9 cellular contexts compared by ENCODE assay signal in the genomic region with DNA sequence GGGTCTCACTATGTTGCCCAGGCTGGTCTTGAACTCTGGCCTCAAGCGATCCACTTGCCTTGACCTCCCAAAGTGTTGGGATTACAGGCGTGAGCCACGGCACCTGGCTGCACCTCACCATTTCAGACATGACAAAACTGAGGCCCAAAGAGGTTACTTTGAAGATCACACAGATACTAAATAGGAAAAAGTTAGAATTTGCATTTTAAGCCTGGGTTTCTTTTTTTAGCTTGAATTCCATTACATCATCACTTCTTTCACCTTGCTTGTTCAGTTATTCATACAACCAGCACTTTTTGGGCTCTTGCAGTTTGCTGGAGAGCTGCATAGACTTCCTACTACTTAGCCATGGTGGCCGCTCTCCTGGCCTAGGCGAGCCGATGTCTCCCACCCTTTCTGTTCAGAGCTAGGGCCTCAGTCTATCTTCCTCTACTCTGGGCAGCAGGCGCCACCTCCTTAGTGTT. TPM values are rescaled to one million over a fixed set of nuclear protein-coding genes. Genes with fewer than 3 reads are reported as not detected.
DNase-seq lines count a peak whose midpoint lies in the region; ATAC-seq, FAIRE-seq and TF ChIP-seq lines count a peak whose summit lies in the region.
"Had no signal": no experiment of that assay in that cellular context is flagged by ENCODE, and none has a peak within 500 bp of the region (broad histone marks: within the 10 kb centered on the region; RNA-seq: fewer than 3 reads in every experiment).

No MANE protein-coding gene starts in this region.

- intact Hi-C loops in Right ventricle myocardium inferior (cut with DNase I) = loop anchor here (2.0 kb wide), 1 partner anchor 317 kb away; no protein-coding TSS in a partner anchor
- intact Hi-C loops in CD14-positive monocyte (cut with micrococcal nuclease) = loop anchor here (2.0 to 10.0 kb wide), 5 partner anchors 75 to 389 kb away; no protein-coding TSS in a partner anchor

- H3K27ac Mint-ChIP-seq in naive B cell = peak overlapping the region; percentile 34 to 95 (median 76)
- H3K27ac Mint-ChIP-seq in CD14-positive monocyte = peak overlapping the region in 3 of 7 donors; percentile 18 to 50 (median 37)

- H3K4me1 Mint-ChIP-seq in naive B cell (peaks cover 17 to 40% (median 21%) of the 10 kb centered on the region in 3 donors), CD14-positive monocyte (peaks cover 42% of the 10 kb centered on the region)

- TF ChIP-seq CTCF in GM10266 (IDR thresholded peaks at IDR 0.05; ENCODE audit: control insufficient read depth, insufficient read depth, low read depth, missing control alignments) (no peak), CD14-positive monocyte (IDR thresholded peaks at IDR 0.05) (no peak)

- peak; percentile 76 for DNase-seq in GM10266 (ENCODE audit: extremely low spot score)
- peak; percentile 65 for DNase-seq in activated CD4-positive, alpha-beta T cell treated with anti-CD3 and anti-CD28 coated beads for 48 hours
- no peak for DNase-seq in naive B cell
- DNase-seq in HTR-8/SVneo (ENCODE audit: insufficient read length, low spot score) = no peak
- no peak for DNase-seq in Right ventricle myocardium inferior (ENCODE audit: missing footprints)
- no peak for DNase-seq in CD14-positive monocyte (ENCODE audit: low spot score)

- ATAC-seq in HG02588 (IDR thresholded peaks at IDR 0.05; ENCODE audit: unreplicated experiment) (peak; percentile 33), naive B cell (ENCODE audit: low read depth in 2 of 2) (no peak), esophagus mucosa (no peak), Right ventricle myocardium inferior (no peak)

- H3K4me3 Mint-ChIP-seq in naive B cell (peak overlapping the region in 3 of 8 donors; percentile 6 to 67 (median 36)), CD14-positive monocyte (no peak overlapping the region)

- H3K9me3 Mint-ChIP-seq in naive B cell (peaks cover under 1 to 3% (median 2%) of the 10 kb centered on the region in 7 donors), CD14-positive monocyte (peaks cover 9 to 19% (median 13%) of the 10 kb centered on the region in 7 donors)

- H3K27me3 Mint-ChIP-seq in naive B cell (no peaks in the 10 kb centered on the region), CD14-positive monocyte (ENCODE audit: low read depth in 3 of 3) (peaks cover 0 to 4% (median 1%) of the 10 kb centered on the region in 3 donors)

- no peak for FAIRE-seq in HTR-8/SVneo (lab: Jason Lieb, UNC)

- H3K36me3 Mint-ChIP-seq in naive B cell (peaks cover 2 to 5% of the 10 kb centered on the region in 2 donors), CD14-positive monocyte (peaks cover 2 to 7% of the 10 kb centered on the region in 2 donors)

RNA-seq across cellular contexts. Expression of a gene that starts 16.3 kb away (rescaled TPM):
- 1 to 10 TPM in 4 of 6 donors, under 1 TPM in 2; 0.35 to 1.2 (median 1.1) TPM for polyA plus RNA-seq in naive B cell (ENCODE audit: low read depth in 6 of 6)
- 1.3 TPM for total RNA-seq in esophagus mucosa
- 0.38 TPM for total RNA-seq in Right ventricle myocardium inferior
- 1 to 10 TPM; 2.1 to 3.6 TPM for polyA plus RNA-seq in CD14-positive monocyte
- total RNA-seq: H1 had no signal
- polyA plus RNA-seq: H1 had no signal

Comparison
In these comparisons a context has a peak if more than half of its experiments do, and no peak if none do; other contexts are left out.
1. DNase-seq: peak in GM10266 (single experiment) and activated CD4-positive, alpha-beta T cell treated with anti-CD3 and anti-CD28 coated beads for 48 hours (single experiment); none in naive B cell (single experiment), HTR-8/SVneo (single experiment), Right ventricle myocardium inferior (single experiment) and CD14-positive monocyte (single experiment).